28 cellular contexts compared by ENCODE assay signal in genomic region chr2:9144617-9145016, GRCh38.
DNase-seq lines count a peak whose midpoint lies in the region; ATAC-seq, FAIRE-seq and TF ChIP-seq lines count a peak whose summit lies in the region.
"Had no signal": no experiment of that assay in that cellular context is flagged by ENCODE, and none has a peak within 500 bp of the region (broad histone marks: within the 10 kb centered on the region; RNA-seq: fewer than 3 reads in every experiment).

No MANE protein-coding gene starts in this region.

- CTCF ChIA-PET in A549 (lab: Yijun Ruan, JAX) (interaction anchor here (0.6 to 10.8 kb wide), 9 partner anchors 10 to 422 kb away, joined by 3 to 209 read pairs (median 19); partner anchors contain the start of gene ASAP2), IMR-90 (lab: Yijun Ruan, JAX) (interaction anchor here (0.7 kb wide), 1 partner anchor 22 kb away, joined by 3 read pairs; no protein-coding TSS in a partner anchor), mammary epithelial cell (lab: Charles Lee; ENCODE audit: low non-redundant PET) (no interaction called here)

- no peak overlapping the region for H3K18ac ChIP-seq in IMR-90 (ENCODE audit: low read depth, low read length)

- H4K5ac ChIP-seq in IMR-90 (ENCODE audit: low read depth, low read length), result no peak overlapping the region; the same call in 1 of the 2 replicates

- BruUV-seq in IMR-90 (replicated peaks; lab: Mats Ljungman, UMichigan) (no TSS peak), mammary epithelial cell (replicated peaks; lab: Mats Ljungman, UMichigan) (no TSS peak)

- H3K27me3 ChIP-seq in IMR-90 (ENCODE audit: control insufficient read depth, insufficient read depth, low read length) (no peaks in the 10 kb centered on the region), mammary epithelial cell (ENCODE audit: insufficient read depth, low read length) (no peaks in the 10 kb centered on the region), hepatocyte (no peaks in the 10 kb centered on the region)
- H3K27me3 ChIP-seq: SJCRH30, vagina had no signal

- no peaks in the 10 kb centered on the region for H4K20me1 ChIP-seq in IMR-90 (ENCODE audit: insufficient read depth, low read length)
- H4K20me1 ChIP-seq in mammary epithelial cell (ENCODE audit: insufficient read depth, low read length), result no peaks in the 10 kb centered on the region
- no peaks in the 10 kb centered on the region for H4K20me1 ChIP-seq in hepatocyte (ENCODE audit: insufficient read depth, poor library complexity, severe bottlenecking)

- H3K36me3 ChIP-seq in IMR-90 (ENCODE audit: control insufficient read depth, insufficient read depth, low read length) (no peaks in the 10 kb centered on the region), mammary epithelial cell (ENCODE audit: insufficient read depth, low read length) (no peaks in the 10 kb centered on the region), hepatocyte (replicated peaks; ENCODE audit: insufficient read depth, low read depth) (no peaks in the 10 kb centered on the region)
- H3K36me3 ChIP-seq: SJCRH30, vagina had no signal

- peak overlapping the region; percentile 74 for H4K91ac ChIP-seq in IMR-90 (ENCODE audit: insufficient read depth, low read depth, low read length)

- H3K4me2 ChIP-seq in A549 (peak overlapping the region; percentile 24; the same call in 1 of the 3 replicates), IMR-90 (ENCODE audit: low read depth, low read length) (no peak overlapping the region), mammary epithelial cell (ENCODE audit: insufficient read depth, low read depth, low read length) (no peak overlapping the region), hepatocyte (no peak overlapping the region)

- WGBS in A549 (ENCODE audit: missing lambda C conversion rate), result 84% methylated on average over 5 of the region's 5 CpGs
- no CpG with 5 or more reads among the region's 5 CpGs for WGBS in IMR-90 (ENCODE audit: extremely low coverage in 2 of 2, insufficient read length in 1 of 2), 2 experiments
- 96% methylated on average over 5 of the region's 5 CpGs for WGBS in mammary epithelial cell (ENCODE audit: low coverage, missing lambda C conversion rate)
- WGBS in hepatocyte (ENCODE audit: low lambda C conversion rate, missing lambda C conversion rate), result 69% methylated on average over 5 of the region's 5 CpGs

- no peaks in the 10 kb centered on the region for H3K79me2 ChIP-seq in mammary epithelial cell (ENCODE audit: insufficient read depth, low read length)
- no peaks in the 10 kb centered on the region for H3K79me2 ChIP-seq in hepatocyte

- peak overlapping the region; percentile 36; the same call in 1 of the 2 replicates for H3K23ac ChIP-seq in IMR-90 (ENCODE audit: low read depth, low read length)

- peaks cover 15% of the 10 kb centered on the region for H3K9me1 ChIP-seq in IMR-90 (ENCODE audit: insufficient read depth, low read length)

- POLR2A ChIA-PET in A549 (lab: Yijun Ruan, JAX) (no interaction called here), IMR-90 (lab: Charles Lee; ENCODE audit: unreplicated experiment) (interaction anchor here (0.6 to 0.7 kb wide), 4 partner anchors 64 to 262 kb away, joined by 3 to 5 read pairs (median 3); no protein-coding TSS in a partner anchor)

- H2BK15ac ChIP-seq in IMR-90 (ENCODE audit: low read depth, low read length), result peak overlapping the region; percentile 47; the same call in 1 of the 3 replicates

- peak overlapping the region; percentile 42; the same call in 1 of the 2 replicates for H2BK20ac ChIP-seq in IMR-90 (ENCODE audit: low read depth, low read length)

- no peak for TF ChIP-seq CTCF in A549 (IDR thresholded peaks at IDR 0.05)
- TF ChIP-seq CTCF in IMR-90 (conservative IDR thresholded peaks at IDR 0.05; ENCODE audit: low read depth, low read length), result no peak
- no peak for TF ChIP-seq CTCF in mammary epithelial cell (conservative IDR thresholded peaks at IDR 0.05 in 1 of 2, IDR thresholded peaks at IDR 0.05 in 1 of 2; ENCODE audit: extremely low read depth in 1 of 2, insufficient read depth in 1 of 2, low read depth in 1 of 2, low read length in 2 of 2)
- TF ChIP-seq CTCF in hepatocyte (IDR thresholded peaks at IDR 0.05; ENCODE audit: poor library complexity), result no peak

- TF ChIP-seq POLR2A in A549 (IDR thresholded peaks at IDR 0.05; ENCODE audit: low read length) (no peak), IMR-90 (IDR thresholded peaks at IDR 0.05; ENCODE audit: low read depth, low read length) (no peak)

- H3K9ac ChIP-seq in IMR-90 (ENCODE audit: low read depth, low read length), result no peak overlapping the region
- H3K9ac ChIP-seq in mammary epithelial cell (ENCODE audit: insufficient read depth, low read length), result no peak overlapping the region

- H3K4me3 ChIP-seq in A549, result no peak overlapping the region
- H3K4me3 ChIP-seq in IMR-90 (ENCODE audit: insufficient read depth, low read depth, low read length), result no peak overlapping the region
- no peak overlapping the region for H3K4me3 ChIP-seq in mammary epithelial cell (replicated peaks in 1 of 3; ENCODE audit: insufficient read depth in 1 of 3, low read depth in 2 of 3, low read length in 3 of 3)
- H3K4me3 ChIP-seq in hepatocyte, result no peak overlapping the region
- H3K4me3 ChIP-seq: SJCRH30, vagina had no signal

- H3K79me1 ChIP-seq in IMR-90 (ENCODE audit: low read depth in 1 of 2, low read length in 2 of 2), result peaks cover 0 to 9% of the 10 kb centered on the region in 2 experiments; a peak in 1 of 4 replicates

- TF ChIP-seq EP300 in A549 (IDR thresholded peaks at IDR 0.05), result no peak

- dilution Hi-C loops in IMR-90 (cut with HindIII; ENCODE audit: low sequenced_read_pairs, unreplicated experiment), result no loop called here
- dilution Hi-C loops in mammary epithelial cell (cut with HindIII; ENCODE audit: low sequenced_read_pairs), result loop anchor here (5.0 kb wide), 2 partner anchors 63 to 88 kb away; partner anchors contain the start of gene ASAP2

- ATAC-seq in A549 (no peak), IMR-90 (ENCODE audit: low read depth) (no peak), GM21825 (IDR thresholded peaks at IDR 0.05; ENCODE audit: unreplicated experiment) (no peak), HG03280 (IDR thresholded peaks at IDR 0.05; ENCODE audit: unreplicated experiment) (no peak)
- ATAC-seq: esophagus mucosa; naive thymus-derived CD8-positive, alpha-beta T cell had no signal

- H4K8ac ChIP-seq in IMR-90 (ENCODE audit: low read depth in 2 of 2, low read length in 2 of 2), result peak overlapping the region; percentile 49 to 62; a peak in 3 of 4 replicates

- intact Hi-C loops in IMR-90 (cut with micrococcal nuclease), result loop anchor here (5.0 to 10.0 kb wide), 4 partner anchors 48 to 490 kb away; partner anchors contain the start of gene YWHAQ
- intact Hi-C loops in mammary epithelial cell (cut with micrococcal nuclease), result loop anchor here (5.0 to 10.0 kb wide), 4 partner anchors 142 to 640 kb away; partner anchors contain the start of genes IAH1 and MBOAT2

- FAIRE-seq in A549 (lab: Jason Lieb, UNC) (no peak), GM19239 (lab: Jason Lieb, UNC) (no peak)
- FAIRE-seq: islet of Langerhans, TTC549 had no signal

- H2AFZ ChIP-seq in IMR-90 (replicated peaks; ENCODE audit: low read length, poor library complexity) (peak overlapping the region; percentile 67), mammary epithelial cell (ENCODE audit: low read depth, low read length) (peak overlapping the region; percentile 24), hepatocyte (no peak overlapping the region)

- peak overlapping the region; percentile 84 for H2AK5ac ChIP-seq in IMR-90 (ENCODE audit: low read depth, low read length)

- no peak for DNase-seq in A549 (ENCODE audit: low read depth in 1 of 2, low spot score in 1 of 2)
- DNase-seq in IMR-90, result no peak
- DNase-seq in mammary epithelial cell, result no peak
- no peak for DNase-seq in hepatocyte (ENCODE audit: low spot score)
- no peak for DNase-seq in NOMO-1 (lab: John Stamatoyannopoulos, UW; ENCODE audit: unreplicated experiment in 2 of 2)
- no peak for DNase-seq in GM19239 (ENCODE audit: insufficient read length, low spot score)
- DNase-seq: activated CD4-positive, alpha-beta T cell treated with anti-CD3 and anti-CD28 coated beads, Interleukin-2, amount 50 U/mL, for 48 hours; activated CD8-positive, alpha-beta memory T cell treated with anti-CD3 and anti-CD28 coated beads, Interleukin-2, amount 50 U/mL, for 4 hours; activated naive CD4-positive, alpha-beta T cell treated with anti-CD3 and anti-CD28 coated beads for 36 hours; amygdala; GDM1; Karpas-422; left ventricle myocardium superior; midbrain; naive thymus-derived CD8-positive, alpha-beta T cell; NCI-H1694; NCI-H2171; NCI-H510A treated with DMSO at 0.1 percent for 48 hours; occipital lobe; SJCRH30; stimulated activated naive CD4-positive, alpha-beta T cell treated with Interleukin-2 at 50 U/mL for 16 hours; T-helper 1 cell had no signal

- peak overlapping the region; percentile 80 for H2BK120ac ChIP-seq in IMR-90 (ENCODE audit: low read depth, low read length)

- H3K9me3 ChIP-seq in A549 (no peaks in the 10 kb centered on the region), IMR-90 (ENCODE audit: control insufficient read depth, insufficient read depth, low read length) (no peaks in the 10 kb centered on the region), mammary epithelial cell (replicated peaks; ENCODE audit: insufficient read depth, low read length) (no peaks in the 10 kb centered on the region), hepatocyte (ENCODE audit: low read depth) (no peaks in the 10 kb centered on the region)
- H3K9me3 ChIP-seq: SJCRH30, vagina had no signal

- peak overlapping the region; percentile 74 for H2AK9ac ChIP-seq in IMR-90 (replicated peaks; ENCODE audit: low read depth, low read length, poor library complexity)

- H2BK5ac ChIP-seq in IMR-90 (ENCODE audit: low read depth, low read length, poor library complexity, severe bottlenecking), result no peak overlapping the region

- peak overlapping the region; percentile 53 to 68; a peak in 4 of 6 replicates for H3K27ac ChIP-seq in A549
- H3K27ac ChIP-seq in IMR-90 (ENCODE audit: insufficient read depth, low read length), result no peak overlapping the region; the same call in 1 of the 2 replicates
- H3K27ac ChIP-seq in mammary epithelial cell (ENCODE audit: insufficient read depth, low read depth, low read length), result no peak overlapping the region
- peak overlapping the region; percentile 20 for H3K27ac ChIP-seq in hepatocyte
- H3K27ac ChIP-seq: SJCRH30, vagina had no signal

- no peak for TF ChIP-seq RAD21 in A549 (conservative IDR thresholded peaks at IDR 0.05 in 1 of 2, IDR thresholded peaks at IDR 0.05 in 1 of 2)
- no peak for TF ChIP-seq RAD21 in IMR-90 (IDR thresholded peaks at IDR 0.05; ENCODE audit: low read length)

- in situ Hi-C loops in IMR-90 (cut with MboI; ENCODE audit: low sequenced_read_pairs) (loop anchor here (10.0 kb wide), 2 partner anchors 190 to 230 kb away; no protein-coding TSS in a partner anchor), mammary epithelial cell (cut with MboI; ENCODE audit: low sequenced_read_pairs in 2 of 2) (loop anchor here (10.0 kb wide), 1 partner anchor 190 kb away; no protein-coding TSS in a partner anchor)

- H3K4ac ChIP-seq in IMR-90 (ENCODE audit: low read depth, low read length), result peak overlapping the region; percentile 53; the same call in 1 of the 2 replicates

- H3K4me1 ChIP-seq in A549, result peaks cover 25% of the 10 kb centered on the region
- peaks cover 21% of the 10 kb centered on the region for H3K4me1 ChIP-seq in IMR-90 (ENCODE audit: control insufficient read depth, insufficient read depth, low read length)
- peaks cover 7% of the 10 kb centered on the region for H3K4me1 ChIP-seq in mammary epithelial cell (ENCODE audit: insufficient read depth, low read length)
- H3K4me1 ChIP-seq in hepatocyte (ENCODE audit: insufficient read depth), result peaks cover 9% of the 10 kb centered on the region

- H3K14ac ChIP-seq in IMR-90 (replicated peaks; ENCODE audit: low read depth, low read length), result peak overlapping the region; percentile 21; the same call in 1 of the 2 replicates

- no peak overlapping the region for H3K56ac ChIP-seq in IMR-90 (ENCODE audit: extremely low read depth, insufficient read depth, low read length)

- no peaks in the 10 kb centered on the region for H3K9me2 ChIP-seq in hepatocyte (replicated peaks; ENCODE audit: insufficient read depth)

Comparison
In these comparisons a context has a peak if more than half of its experiments do, and no peak if none do; other contexts are left out.
1. H3K27ac ChIP-seq: peak in A549 (2 of 2) and hepatocyte (single experiment); none in IMR-90 (single experiment) and mammary epithelial cell (single experiment).